ENCODE assay signal across 19 cellular contexts in the genomic region with DNA sequence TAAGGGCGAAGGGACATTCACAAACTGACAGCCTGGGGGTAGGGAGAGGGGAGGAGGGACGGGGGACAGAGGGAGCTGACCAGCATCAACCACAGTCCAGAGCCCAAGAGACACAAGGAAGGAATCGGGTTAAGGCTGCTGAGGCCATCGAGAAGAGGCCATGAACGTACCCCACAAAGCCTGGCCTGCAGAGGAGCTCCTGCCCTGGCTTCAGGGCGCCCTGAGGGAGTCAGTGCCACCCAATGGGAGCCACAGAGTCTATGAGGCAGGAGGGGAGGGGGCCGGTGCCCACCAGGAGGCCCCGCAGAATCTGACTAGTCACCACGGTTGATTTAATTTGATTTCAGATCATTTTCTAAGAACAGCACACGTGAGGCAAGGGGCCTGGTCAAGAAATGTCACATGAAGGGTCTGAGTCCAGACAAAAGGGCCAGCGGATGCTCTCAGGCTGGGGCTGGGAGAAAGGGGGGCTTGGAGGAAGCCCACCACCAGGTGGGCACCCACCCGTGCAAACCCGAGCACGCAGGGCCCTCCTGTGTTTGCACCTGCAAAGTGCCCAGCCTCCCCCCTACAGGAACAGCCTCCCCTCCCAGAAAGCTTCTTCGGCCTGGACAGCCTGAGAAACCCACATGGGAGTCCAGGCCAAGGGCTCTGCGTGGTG. TPM values are rescaled to one million over a fixed set of nuclear protein-coding genes. Genes with fewer than 3 reads are reported as not detected.
A peak's percentile ranks its signal among the peaks of the same experiment; 100 is the strongest.
DNase-seq lines count a peak whose midpoint lies in the region; ATAC-seq, FAIRE-seq and TF ChIP-seq lines count a peak whose summit lies in the region.
"Had no signal": no experiment of that assay in that cellular context is flagged by ENCODE, and none has a peak within 500 bp of the region (broad histone marks: within the 10 kb centered on the region; RNA-seq: fewer than 3 reads in every experiment).

No MANE protein-coding gene starts in this region.

- ATAC-seq in left cardiac atrium (no peak), GM18511 (IDR thresholded peaks at IDR 0.05; ENCODE audit: unreplicated experiment) (no peak)
- ATAC-seq: esophagus mucosa, GM23338, natural killer cell had no signal

- peaks cover 6% of the 10 kb centered on the region for H3K27me3 Mint-ChIP-seq in progenitor cell of endocrine pancreas

- no peaks in the 10 kb centered on the region for H4K20me1 ChIP-seq in BLaER1

- DNase-seq in SK-N-DZ (ENCODE audit: low spot score) (peak; percentile 61), left cardiac atrium (peak; percentile 8), progenitor cell of endocrine pancreas (ENCODE audit: low spot score, unreplicated experiment) (peak; percentile 6), RCC 7860 (ENCODE audit: low spot score) (no peak), esophagus muscularis mucosa (ENCODE audit: extremely low spot score) (no peak), GM19239 (ENCODE audit: insufficient read length, low spot score) (no peak)
- DNase-seq: activated CD4-positive, CD25-positive, alpha-beta regulatory T cell; cortex of kidney; DMS153; NCI-H1105 treated with DMSO at 0.1 percent for 48 hours; OCI-M1; small intestine had no signal

- H3K4me1 Mint-ChIP-seq in progenitor cell of endocrine pancreas (ENCODE audit: low read depth) = no peaks in the 10 kb centered on the region
- H3K4me1 Mint-ChIP-seq: natural killer cell had no signal

- FAIRE-seq in RCC 7860 (lab: Jason Lieb, UNC) (no peak), GM19239 (lab: Jason Lieb, UNC) (no peak)
- FAIRE-seq: small intestine had no signal

- no peak overlapping the region for H3K4me3 Mint-ChIP-seq in progenitor cell of endocrine pancreas (ENCODE audit: low read depth)
- H3K4me3 Mint-ChIP-seq: GM23338; natural killer cell; stimulated activated naive CD8-positive, alpha-beta T cell treated with anti-CD3 and anti-CD28 coated beads, Interleukin-15, Interleukin-2, amounts not matched to agents 100 ng/mL and 50 ng/mL, for 24 hours had no signal

- H3K27ac ChIP-seq in BLaER1 (peak overlapping the region; percentile 49), esophagus muscularis mucosa (replicated peaks in 1 of 4) (no peak overlapping the region)
- H3K27ac ChIP-seq: hepatocyte had no signal

- H3K4me1 ChIP-seq in BLaER1 (peaks cover 77% of the 10 kb centered on the region), esophagus muscularis mucosa (peaks cover 0 to 23% (median 0%) of the 10 kb centered on the region in 4 donors)

- H3K36me3 ChIP-seq in BLaER1 = no peaks in the 10 kb centered on the region
- no peaks in the 10 kb centered on the region for H3K36me3 ChIP-seq in esophagus muscularis mucosa

- no peak overlapping the region for H3K4me3 ChIP-seq in BLaER1
- H3K4me3 ChIP-seq in esophagus muscularis mucosa = no peak overlapping the region
- H3K4me3 ChIP-seq: GM23338, hepatocyte had no signal

- 97% methylated on average over 7 of the region's 16 CpGs for WGBS in esophagus muscularis mucosa

- TF ChIP-seq POLR2A in esophagus muscularis mucosa (IDR thresholded peaks at IDR 0.05; ENCODE audit: low read depth) = no peak

- H3K9me3 ChIP-seq in BLaER1 (no peaks in the 10 kb centered on the region), esophagus muscularis mucosa (no peaks in the 10 kb centered on the region)

- H3K27me3 ChIP-seq in BLaER1 (no peaks in the 10 kb centered on the region), esophagus muscularis mucosa (no peaks in the 10 kb centered on the region)
- H3K27me3 ChIP-seq: hepatocyte had no signal

- peak overlapping the region; percentile 74 for H3K4me2 ChIP-seq in BLaER1
- H3K4me2 ChIP-seq: GM23338, hepatocyte had no signal

- no peak overlapping the region for H3K27ac Mint-ChIP-seq in progenitor cell of endocrine pancreas
- H3K27ac Mint-ChIP-seq: GM23338; natural killer cell; stimulated activated naive CD8-positive, alpha-beta T cell treated with anti-CD3 and anti-CD28 coated beads, Interleukin-15, Interleukin-2, amounts not matched to agents 100 ng/mL and 50 ng/mL, for 24 hours had no signal

- TF ChIP-seq CTCF in progenitor cell of endocrine pancreas (IDR thresholded peaks at IDR 0.05; ENCODE audit: unreplicated experiment) (no peak), esophagus muscularis mucosa (IDR thresholded peaks at IDR 0.05) (no peak)

- no peaks in the 10 kb centered on the region for H3K9me3 Mint-ChIP-seq in progenitor cell of endocrine pancreas (ENCODE audit: low read depth)
- H3K9me3 Mint-ChIP-seq: GM23338; natural killer cell; stimulated activated naive CD8-positive, alpha-beta T cell treated with anti-CD3 and anti-CD28 coated beads, Interleukin-15, Interleukin-2, amounts not matched to agents 100 ng/mL and 50 ng/mL, for 24 hours had no signal

- peak overlapping the region; percentile 50; the same call in 1 of the 2 replicates for H3K9ac ChIP-seq in BLaER1

- H3K36me3 Mint-ChIP-seq in progenitor cell of endocrine pancreas (ENCODE audit: insufficient read depth) = no peaks in the 10 kb centered on the region
- H3K36me3 Mint-ChIP-seq: natural killer cell had no signal

- no peak for TF ChIP-seq EP300 in esophagus muscularis mucosa (IDR thresholded peaks at IDR 0.05)

- intact Hi-C loops in left cardiac atrium (cut with DNase I) (no loop called here), esophagus muscularis mucosa (cut with DNase I) (no loop called here)

RNA-seq across cellular contexts. Expression of a gene that starts 40.4 kb away (rescaled TPM):
- 0.45 and 2.1 TPM in 2 replicates for polyA plus RNA-seq in SK-N-DZ (2014; cell fraction: cytosol; rRNA removed)
- polyA plus RNA-seq in SK-N-DZ (2014; cell fraction: nucleus; rRNA removed) = 0.59 and 3.4 TPM in 2 replicates
- total RNA-seq in left cardiac atrium = 10 to 100 TPM; 75.8 to 98.7 TPM
- total RNA-seq in progenitor cell of endocrine pancreas = 9.3 and 12.2 TPM in 2 replicates
- total RNA-seq in esophagus muscularis mucosa = 1 to 10 TPM in 3 of 4 donors, under 1 TPM in 1; 0.50 to 2.0 (median 1.2) TPM
- total RNA-seq: GM23338 had no signal
- polyA plus RNA-seq: GM23338 had no signal

Comparison
In these comparisons a context has a peak if more than half of its experiments do, and no peak if none do; other contexts are left out.
1. DNase-seq: peak in SK-N-DZ (single experiment), left cardiac atrium (single experiment) and progenitor cell of endocrine pancreas (single experiment); none in RCC 7860 (single experiment), esophagus muscularis mucosa (single experiment) and GM19239 (single experiment).